Comparison of ENCODE assay signal across 9 cellular contexts in genomic region chr4:121370729-121371325, GRCh38. TPM values are rescaled to one million over a fixed set of nuclear protein-coding genes. Genes with fewer than 3 reads are reported as not detected.
DNase-seq lines count a peak whose midpoint lies in the region; ATAC-seq and TF ChIP-seq lines count a peak whose summit lies in the region.
"Had no signal": no experiment of that assay in that cellular context is flagged by ENCODE, and none has a peak within 500 bp of the region (broad histone marks: within the 10 kb centered on the region; RNA-seq: fewer than 3 reads in every experiment).

No MANE protein-coding gene starts in this region.

- no peak overlapping the region for H2BK12ac ChIP-seq in mesenchymal stem cell (ENCODE audit: low read length in 2 of 2)

- H3K4me1 ChIP-seq in RWPE2 (ENCODE audit: insufficient read depth, poor library complexity, severe bottlenecking) (no peaks in the 10 kb centered on the region), mesenchymal stem cell (ENCODE audit: control insufficient read depth, insufficient read depth, low read depth, low read length) (peaks cover 2% of the 10 kb centered on the region), uterus (no peaks in the 10 kb centered on the region)

- peak; percentile 82 for TF ChIP-seq CTCF in RWPE2 (IDR thresholded peaks at IDR 0.05; ENCODE audit: poor library complexity, severe bottlenecking)
- peak; percentile 29 to 43 (median 32) for TF ChIP-seq CTCF in uterus (IDR thresholded peaks at IDR 0.05)

- no peak overlapping the region for H4K91ac ChIP-seq in mesenchymal stem cell (ENCODE audit: low read length)

- H3K27ac ChIP-seq in RWPE2 (ENCODE audit: poor library complexity, severe bottlenecking) = no peak overlapping the region
- H3K27ac ChIP-seq in mesenchymal stem cell (ENCODE audit: low read length, poor library complexity, severe bottlenecking) = no peak overlapping the region
- no peak overlapping the region for H3K27ac ChIP-seq in uterus

- H4K8ac ChIP-seq in mesenchymal stem cell (ENCODE audit: low read length) = no peak overlapping the region

- no peak overlapping the region for H3K4me2 ChIP-seq in mesenchymal stem cell (ENCODE audit: low read length, poor library complexity, severe bottlenecking)

- no peaks in the 10 kb centered on the region for H3K9me3 ChIP-seq in RWPE2 (ENCODE audit: severe bottlenecking)
- H3K9me3 ChIP-seq in mesenchymal stem cell (ENCODE audit: control insufficient read depth, low read length) = no peaks in the 10 kb centered on the region
- no peaks in the 10 kb centered on the region for H3K9me3 ChIP-seq in uterus

- no peak overlapping the region for H3K4me3 ChIP-seq in RWPE2 (ENCODE audit: severe bottlenecking)
- H3K4me3 ChIP-seq in mesenchymal stem cell (ENCODE audit: insufficient read depth in 1 of 2, low read depth in 1 of 2, low read length in 2 of 2) = no peak overlapping the region
- no peak overlapping the region for H3K4me3 ChIP-seq in uterus

- no peak overlapping the region for H2AFZ ChIP-seq in mesenchymal stem cell (ENCODE audit: low read depth, low read length)

- H3K36me3 ChIP-seq in RWPE2 (ENCODE audit: low read depth) (no peaks in the 10 kb centered on the region), mesenchymal stem cell (ENCODE audit: control insufficient read depth in 1 of 2, insufficient read depth in 2 of 2, low read depth in 1 of 2, low read length in 2 of 2) (no peaks in the 10 kb centered on the region), uterus (no peaks in the 10 kb centered on the region)

- no peak overlapping the region for H3K23ac ChIP-seq in mesenchymal stem cell (ENCODE audit: low read length in 2 of 2)

- no peaks in the 10 kb centered on the region for H3K27me3 ChIP-seq in RWPE2 (ENCODE audit: insufficient read depth, poor library complexity, severe bottlenecking)
- H3K27me3 ChIP-seq in mesenchymal stem cell (ENCODE audit: control insufficient read depth in 1 of 2, insufficient read depth in 1 of 2, low read length in 2 of 2) = no peaks in the 10 kb centered on the region
- no peaks in the 10 kb centered on the region for H3K27me3 ChIP-seq in uterus

- DNase-seq in NOMO-1 treated with DMSO at 0.1 percent for 48 hours (lab: John Stamatoyannopoulos, UW; ENCODE audit: unreplicated experiment) (peak; percentile 22), NOMO-1 treated with dmso at 0.1 percent for 144 hours (lab: John Stamatoyannopoulos, UW; ENCODE audit: unreplicated experiment) (no peak), RWPE2 (ENCODE audit: low spot score) (no peak), dedifferentiated amniotic fluid mesenchymal stem cell (ENCODE audit: extremely low spot score) (peak; percentile 24), mesenchymal stem cell (peak; percentile 44), uterus (peak in 1 of 2 donors; percentile 24), GM19240 (ENCODE audit: insufficient read length, low spot score) (no peak)
- DNase-seq: activated naive CD8-positive, alpha-beta T cell treated with anti-CD3 and anti-CD28 coated beads, Interleukin-2, amount 10 ng/mL, durations not matched to agents 7 days and 5 days had no signal

- no CpG with 5 or more reads among the region's 1 CpG for WGBS in mesenchymal stem cell

- H3K9ac ChIP-seq in mesenchymal stem cell (ENCODE audit: low read length) = no peak overlapping the region

- no peak overlapping the region for H2AK5ac ChIP-seq in mesenchymal stem cell (ENCODE audit: low read length, severe bottlenecking)

- ATAC-seq in HG03175 (IDR thresholded peaks at IDR 0.05; ENCODE audit: unreplicated experiment) (peak; percentile 59), RWPE2 (ENCODE audit: low read depth) (peak; percentile 56; the same call in 2 of the 3 replicates)

- no peak overlapping the region for H2BK120ac ChIP-seq in mesenchymal stem cell (ENCODE audit: low read depth, low read length)

- intact Hi-C loops in uterus (cut with DNase I; ENCODE audit: low total_unique reads) = no loop called here

- H2BK5ac ChIP-seq in mesenchymal stem cell (ENCODE audit: low read depth, low read length, poor library complexity, severe bottlenecking) = no peak overlapping the region

- no peak for TF ChIP-seq POLR2A in uterus (IDR thresholded peaks at IDR 0.05)

- no peak overlapping the region for H2BK15ac ChIP-seq in mesenchymal stem cell (ENCODE audit: low read depth, poor library complexity, severe bottlenecking)

- H3K4ac ChIP-seq in mesenchymal stem cell (ENCODE audit: low read depth in 1 of 2, low read length in 2 of 2) = no peak overlapping the region

- H3K18ac ChIP-seq in mesenchymal stem cell (ENCODE audit: low read depth in 1 of 2, low read length in 2 of 2) = no peak overlapping the region

- H3K79me1 ChIP-seq in mesenchymal stem cell (replicated peaks; ENCODE audit: low read length, poor library complexity, severe bottlenecking) = no peaks in the 10 kb centered on the region

- no peak overlapping the region for H3K14ac ChIP-seq in mesenchymal stem cell (ENCODE audit: low read length in 2 of 2)

RNA-seq across cellular contexts. Expression of gene QRFPR, which starts 10.0 kb away (rescaled TPM):
- not detected for polyA plus RNA-seq in mesenchymal stem cell (2013, experiment 1 of 2)
- not detected for polyA plus RNA-seq in mesenchymal stem cell (2013, experiment 2 of 2)
- total RNA-seq in uterus = 1 to 10 TPM in 1 of 4 donors, not detected in 3; 3.0 TPM
- total RNA-seq: activated naive CD8-positive, alpha-beta T cell treated with anti-CD3 and anti-CD28 coated beads, Interleukin-2, amount 10 ng/mL, durations not matched to agents 7 days and 5 days had no signal

Comparison
In these comparisons a context has a peak if more than half of its experiments do, and no peak if none do; other contexts are left out.
1. DNase-seq: peak in NOMO-1 treated with DMSO at 0.1 percent for 48 hours (single experiment), dedifferentiated amniotic fluid mesenchymal stem cell (single experiment) and mesenchymal stem cell (single experiment); none in NOMO-1 treated with dmso at 0.1 percent for 144 hours (single experiment), RWPE2 (single experiment) and GM19240 (single experiment).